1 cellular context compared by ENCODE assay signal in the genomic region with DNA sequence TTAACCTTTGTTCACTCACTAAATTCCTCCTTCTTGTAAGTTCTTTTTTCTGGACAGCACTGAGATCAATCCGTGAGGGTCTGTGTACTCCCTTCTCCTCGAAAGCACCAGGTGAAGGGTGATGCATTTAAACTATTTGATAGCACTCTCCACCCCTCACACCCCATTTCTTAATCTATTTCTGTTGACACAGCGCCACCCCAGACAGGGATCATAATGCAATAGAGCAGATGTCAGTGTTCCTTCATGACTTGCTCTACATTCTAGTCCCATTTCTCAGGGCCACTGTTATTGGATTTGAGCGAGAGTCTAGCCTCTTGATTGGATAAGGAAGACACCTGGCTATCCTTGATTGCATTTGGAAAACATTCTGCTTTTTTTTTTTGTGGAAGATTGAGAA.
TF ChIP-seq lines count a peak whose summit lies in the region.

No MANE protein-coding gene starts in this region.

TF ChIP-seq in GM12878, 131 proteins besides CTCF, POLR2A, EP300 and RAD21:
- TF ChIP-seq SMC3 (IDR thresholded peaks at IDR 0.05; ENCODE audit: borderline replicate concordance, low read length) (peak; percentile 17; the same call in 1 of the 2 replicates), ZNF622 (IDR thresholded peaks at IDR 0.05) (no peak)
